8 cellular contexts compared by ENCODE assay signal in genomic region chr6:116615937-116616756, GRCh38. TPM values are rescaled to one million over a fixed set of nuclear protein-coding genes. Genes with fewer than 3 reads are reported as not detected.
DNase-seq lines count a peak whose midpoint lies in the region; ATAC-seq and TF ChIP-seq lines count a peak whose summit lies in the region.

Gene RSPH4A, plus strand, starts transcription at chr6:116616479. Its CDS starts 145 bp downstream, at chr6:116616624.

- H3K27me3 Mint-ChIP-seq in activated CD4-positive, alpha-beta memory T cell treated with anti-CD3 and anti-CD28 coated beads, Interleukin-2, amount 10 ng/mL, durations not matched to agents 7 days and 5 days = peaks cover 35% of the 10 kb centered on the region

- CTCF ChIA-PET in activated CD4-positive, alpha-beta memory T cell treated with anti-CD3 and anti-CD28 coated beads, Interleukin-2, amount 10 ng/mL, durations not matched to agents 7 days and 5 days (lab: Charles Lee) = interaction anchor here (1.4 to 2.0 kb wide), 2 partner anchors 55 to 63 kb away, joined by 3 to 5 read pairs; partner anchors contain the start of gene CALHM4

- ATAC-seq in GM19397 (IDR thresholded peaks at IDR 0.05; ENCODE audit: unreplicated experiment) (peak; percentile 99), HG03558 (IDR thresholded peaks at IDR 0.05; ENCODE audit: extremely low read depth, unreplicated experiment) (peak; percentile 92), lower lobe of right lung (peak; percentile 98 to 99)

- H3K27ac Mint-ChIP-seq in activated CD4-positive, alpha-beta memory T cell treated with anti-CD3 and anti-CD28 coated beads, Interleukin-2, amount 10 ng/mL, durations not matched to agents 7 days and 5 days = peak within 1 kb of the TSS; percentile 13

- peak within 1 kb of the TSS; percentile 86 for H3K4me2 ChIP-seq in BLaER1

- no peak for TF ChIP-seq CTCF in lower lobe of right lung (IDR thresholded peaks at IDR 0.05)

- H3K9me3 ChIP-seq in BLaER1 = no peaks in the 10 kb centered on the region
- H3K9me3 ChIP-seq in lower lobe of right lung = no peaks in the 10 kb centered on the region

- POLR2A ChIA-PET in activated CD4-positive, alpha-beta memory T cell treated with anti-CD3 and anti-CD28 coated beads, Interleukin-2, amount 10 ng/mL, durations not matched to agents 7 days and 5 days (lab: Charles Lee) = no interaction called here

- H3K4me3 Mint-ChIP-seq in activated CD4-positive, alpha-beta memory T cell treated with anti-CD3 and anti-CD28 coated beads, Interleukin-2, amount 10 ng/mL, durations not matched to agents 7 days and 5 days = peak within 1 kb of the TSS; percentile 79

- H3K36me3 ChIP-seq in BLaER1 (no peaks in the 10 kb centered on the region), lower lobe of right lung (no peaks in the 10 kb centered on the region)

- peak within 1 kb of the TSS; percentile 38; the same call in 1 of the 2 replicates for H3K9ac ChIP-seq in BLaER1

- DNase-seq in NCI-H69 (lab: John Stamatoyannopoulos, UW) (peak; percentile 94), lower lobe of right lung (peak; percentile 91)
- peak; percentile 78 for DNase-seq in activated CD4-positive, alpha-beta memory T cell treated with anti-CD3 and anti-CD28 coated beads, Interleukin-2, amount 10 ng/mL, durations not matched to agents 7 days and 5 days
- peak; percentile 21 for DNase-seq in effector CD8-positive, alpha-beta T cell (lab: John Stamatoyannopoulos, UW)
- peak in 2 of 3 donors; percentile 22 to 31 for DNase-seq in stimulated activated CD4-positive, alpha-beta T cell treated with anti-CD3 and anti-CD28 coated beads, TNF-alpha, amount 100 ng/mL, for 1 hour (ENCODE audit: low read depth in 3 of 3, low spot score in 1 of 3)

- no peaks in the 10 kb centered on the region for H3K9me3 Mint-ChIP-seq in activated CD4-positive, alpha-beta memory T cell treated with anti-CD3 and anti-CD28 coated beads, Interleukin-2, amount 10 ng/mL, durations not matched to agents 7 days and 5 days

- H3K4me1 ChIP-seq in BLaER1 (peaks cover 14% of the 10 kb centered on the region), lower lobe of right lung (peaks cover 8% of the 10 kb centered on the region)

- H3K4me1 Mint-ChIP-seq in activated CD4-positive, alpha-beta memory T cell treated with anti-CD3 and anti-CD28 coated beads, Interleukin-2, amount 10 ng/mL, durations not matched to agents 7 days and 5 days = peaks cover 13% of the 10 kb centered on the region

- H3K36me3 Mint-ChIP-seq in activated CD4-positive, alpha-beta memory T cell treated with anti-CD3 and anti-CD28 coated beads, Interleukin-2, amount 10 ng/mL, durations not matched to agents 7 days and 5 days (ENCODE audit: low read depth) = no peaks in the 10 kb centered on the region

- H3K27me3 ChIP-seq in BLaER1 (peaks cover 10% of the 10 kb centered on the region), lower lobe of right lung (ENCODE audit: low read depth) (no peaks in the 10 kb centered on the region)

- H3K27ac ChIP-seq in BLaER1 = no peak within 1 kb of the TSS
- H3K27ac ChIP-seq in lower lobe of right lung = peak within 1 kb of the TSS; percentile 33

- peak within 1 kb of the TSS; percentile 63 for H3K4me3 ChIP-seq in BLaER1
- peak within 1 kb of the TSS; percentile 58 for H3K4me3 ChIP-seq in lower lobe of right lung

- no peaks in the 10 kb centered on the region for H4K20me1 ChIP-seq in BLaER1

- intact Hi-C loops in lower lobe of right lung (cut with DNase I) = no loop called here

RNA-seq across cellular contexts. Expression of gene RSPH4A, which starts in this region (rescaled TPM):
- total RNA-seq in activated CD4-positive, alpha-beta memory T cell treated with anti-CD3 and anti-CD28 coated beads, Interleukin-2, amount 10 ng/mL, durations not matched to agents 7 days and 5 days = under 1 TPM; 0.10 to 0.15 TPM
- 5.6 TPM for total RNA-seq in lower lobe of right lung

Comparison
In these comparisons a context has a peak if more than half of its experiments do, and no peak if none do; other contexts are left out.
1. Peak in DNase-seq in activated CD4-positive, alpha-beta memory T cell treated with anti-CD3 and anti-CD28 coated beads, Interleukin-2, amount 10 ng/mL, durations not matched to agents 7 days and 5 days; RNA of the gene not detected or under 1 TPM.
2. DNase-seq: peak in every context shown above with its lines; median percentile 94 in NCI-H69; 91 in lower lobe of right lung; 78 in activated CD4-positive, alpha-beta memory T cell treated with anti-CD3 and anti-CD28 coated beads, Interleukin-2, amount 10 ng/mL, durations not matched to agents 7 days and 5 days; 26 in stimulated activated CD4-positive, alpha-beta T cell treated with anti-CD3 and anti-CD28 coated beads, TNF-alpha, amount 100 ng/mL, for 1 hour; 21 in effector CD8-positive, alpha-beta T cell.